ENCODE assay signal across 23 cellular contexts in the genomic region with DNA sequence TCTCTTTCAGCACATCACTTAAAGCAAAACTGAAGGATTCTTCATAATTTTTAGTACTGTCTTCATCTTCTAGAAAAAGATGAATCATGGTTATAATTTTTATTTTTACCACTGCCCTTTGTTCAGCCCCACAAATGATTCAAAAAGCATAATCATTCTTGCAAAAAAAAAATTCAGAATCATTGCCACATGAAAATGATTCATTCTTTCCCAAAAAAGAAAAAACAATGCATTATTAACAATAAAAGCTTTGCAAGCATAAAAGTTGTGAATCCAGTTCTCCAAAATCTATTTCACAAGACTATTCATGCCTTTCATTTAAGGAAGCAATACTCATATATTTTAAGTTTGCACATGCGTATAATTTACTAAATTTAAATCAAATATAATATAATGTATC.
DNase-seq lines count a peak whose midpoint lies in the region; ATAC-seq and TF ChIP-seq lines count a peak whose summit lies in the region.
"Had no signal": no experiment of that assay in that cellular context is flagged by ENCODE, and none has a peak within 500 bp of the region (broad histone marks: within the 10 kb centered on the region; RNA-seq: fewer than 3 reads in every experiment).

No MANE protein-coding gene starts in this region.

- CTCF ChIA-PET in mammary epithelial cell (lab: Charles Lee; ENCODE audit: low non-redundant PET) = no interaction called here

- H3K27ac Mint-ChIP-seq in HFFc6 = peak overlapping the region; percentile 47; the same call in 1 of the 2 replicates
- H3K27ac Mint-ChIP-seq: activated naive CD8-positive, alpha-beta T cell; activated T-helper 2 cell treated with anti-CD3 and anti-CD28 coated beads, Interferon-gamma antibody, Interleukin-2, Interleukin-4, amounts not matched to agents 10 μg/mL and 5 μg/mL and 100 μg/mL, durations not matched to agents 14 hours and 24 hours and 36 hours; B cell; IgD-negative memory B cell; naive B cell had no signal

- DNase-seq in HFFc6 (no peak), mammary epithelial cell (peak; percentile 77), fibroblast of the aortic adventitia (ENCODE audit: low read depth) (peak; percentile 81), stromal cell of bone marrow (ENCODE audit: low read depth) (peak; percentile 90)
- no peak for DNase-seq in effector CD8-positive, alpha-beta T cell (lab: John Stamatoyannopoulos, UW)
- DNase-seq: activated CD4-positive, alpha-beta T cell treated with anti-CD3 and anti-CD28 coated beads, Interleukin-2, amount 50 U/mL, for 1 hour; COR-L47; DMS79 treated with DMSO at 0.1 percent for 48 hours; gastrocnemius medialis; GOT3; naive B cell; NCI-H2171 treated with DMSO at 0.1 percent for 48 hours; nucleus accumbens; stimulated activated CD4-positive, alpha-beta T cell treated with anti-CD3 and anti-CD28 coated beads, Interleukin-2, amount 100 ng/mL, for 48 hours; stimulated activated naive CD4-positive, alpha-beta T cell; WERI-Rb-1 had no signal

- BruUV-seq in mammary epithelial cell (replicated peaks; lab: Mats Ljungman, UMichigan) = no TSS peak

- H3K4me1 Mint-ChIP-seq in HFFc6 (ENCODE audit: low read depth) = peaks cover 43% of the 10 kb centered on the region
- H3K4me1 Mint-ChIP-seq: B cell, IgD-negative memory B cell had no signal

- no peaks in the 10 kb centered on the region for H3K9me3 ChIP-seq in mammary epithelial cell (replicated peaks; ENCODE audit: insufficient read depth, low read length)
- H3K9me3 ChIP-seq: gastrocnemius medialis had no signal

- no peaks in the 10 kb centered on the region for H3K9me3 Mint-ChIP-seq in HFFc6
- H3K9me3 Mint-ChIP-seq: activated T-helper 2 cell treated with anti-CD3 and anti-CD28 coated beads, Interferon-gamma antibody, Interleukin-2, Interleukin-4, amounts not matched to agents 10 μg/mL and 5 μg/mL and 100 μg/mL, durations not matched to agents 14 hours and 24 hours and 36 hours; IgD-negative memory B cell; naive B cell had no signal

- intact Hi-C loops in mammary epithelial cell (cut with micrococcal nuclease) = loop anchor here (10.0 kb wide), 1 partner anchor 1462 kb away; no protein-coding TSS in a partner anchor

- H3K9ac ChIP-seq in mammary epithelial cell (ENCODE audit: insufficient read depth, low read length) = no peak overlapping the region

- no peaks in the 10 kb centered on the region for H3K36me3 ChIP-seq in mammary epithelial cell (ENCODE audit: insufficient read depth, low read length)
- H3K36me3 ChIP-seq: gastrocnemius medialis, WERI-Rb-1 had no signal

- H2AFZ ChIP-seq in mammary epithelial cell (ENCODE audit: low read depth, low read length) = no peak overlapping the region

- H3K79me2 ChIP-seq in mammary epithelial cell (ENCODE audit: insufficient read depth, low read length) = no peaks in the 10 kb centered on the region

- 35% methylated on average over 1 of the region's 1 CpG for WGBS in mammary epithelial cell (ENCODE audit: low coverage, missing lambda C conversion rate)

- H3K4me1 ChIP-seq in mammary epithelial cell (ENCODE audit: insufficient read depth, low read length) = peaks cover 14% of the 10 kb centered on the region
- H3K4me1 ChIP-seq: gastrocnemius medialis had no signal

- dilution Hi-C loops in mammary epithelial cell (cut with HindIII; ENCODE audit: low sequenced_read_pairs) = no loop called here

- in situ Hi-C loops in mammary epithelial cell (cut with MboI; ENCODE audit: low sequenced_read_pairs in 2 of 2) = loop anchor here in 1 of 2 donors (25.0 kb wide), 1 partner anchor 570 kb away; a partner anchor contains a TSS

- H3K4me3 ChIP-seq in mammary epithelial cell (replicated peaks in 1 of 3; ENCODE audit: insufficient read depth in 1 of 3, low read depth in 2 of 3, low read length in 3 of 3) (no peak overlapping the region), fibroblast of the aortic adventitia (ENCODE audit: low read depth, low read length) (no peak overlapping the region)
- H3K4me3 ChIP-seq: gastrocnemius medialis, smooth muscle cell had no signal

- no peak overlapping the region for H3K4me2 ChIP-seq in mammary epithelial cell (ENCODE audit: insufficient read depth, low read depth, low read length)
- H3K4me2 ChIP-seq: smooth muscle cell had no signal

- H3K4me3 Mint-ChIP-seq in HFFc6 = no peak overlapping the region
- H3K4me3 Mint-ChIP-seq: activated naive CD8-positive, alpha-beta T cell; B cell; IgD-negative memory B cell; naive B cell had no signal

- no peaks in the 10 kb centered on the region for H4K20me1 ChIP-seq in mammary epithelial cell (ENCODE audit: insufficient read depth, low read length)

- no peaks in the 10 kb centered on the region for H3K36me3 Mint-ChIP-seq in HFFc6 (ENCODE audit: low read depth)
- H3K36me3 Mint-ChIP-seq: activated naive CD8-positive, alpha-beta T cell; IgD-negative memory B cell; naive B cell had no signal

- peak overlapping the region; percentile 30 for H3K27ac ChIP-seq in mammary epithelial cell (ENCODE audit: insufficient read depth, low read depth, low read length)
- H3K27ac ChIP-seq: gastrocnemius medialis, WERI-Rb-1 had no signal

- peaks cover 3% of the 10 kb centered on the region; the same call in 1 of the 2 replicates for H3K27me3 Mint-ChIP-seq in HFFc6 (ENCODE audit: insufficient read depth)

- no peak for ATAC-seq in GM19324 (IDR thresholded peaks at IDR 0.05; ENCODE audit: low FRiP score, unreplicated experiment)
- ATAC-seq in HG03571 (IDR thresholded peaks at IDR 0.05; ENCODE audit: unreplicated experiment) = no peak
- ATAC-seq: gastrocnemius medialis had no signal

- TF ChIP-seq CTCF in HFFc6 (IDR thresholded peaks at IDR 0.05) (no peak), mammary epithelial cell (conservative IDR thresholded peaks at IDR 0.05 in 1 of 2, IDR thresholded peaks at IDR 0.05 in 1 of 2; ENCODE audit: extremely low read depth in 1 of 2, insufficient read depth in 1 of 2, low read depth in 1 of 2, low read length in 2 of 2) (no peak), fibroblast of the aortic adventitia (IDR thresholded peaks at IDR 0.05; ENCODE audit: insufficient read depth, low read length) (no peak)

- no peaks in the 10 kb centered on the region for H3K27me3 ChIP-seq in mammary epithelial cell (ENCODE audit: insufficient read depth, low read length)
- H3K27me3 ChIP-seq: gastrocnemius medialis had no signal

Comparison
In these comparisons a context has a peak if more than half of its experiments do, and no peak if none do; other contexts are left out.
1. DNase-seq: peak in mammary epithelial cell (single experiment), fibroblast of the aortic adventitia (single experiment) and stromal cell of bone marrow (single experiment); none in HFFc6 (single experiment) and effector CD8-positive, alpha-beta T cell (single experiment).